34 cellular contexts compared by ENCODE assay signal in the genomic region with DNA sequence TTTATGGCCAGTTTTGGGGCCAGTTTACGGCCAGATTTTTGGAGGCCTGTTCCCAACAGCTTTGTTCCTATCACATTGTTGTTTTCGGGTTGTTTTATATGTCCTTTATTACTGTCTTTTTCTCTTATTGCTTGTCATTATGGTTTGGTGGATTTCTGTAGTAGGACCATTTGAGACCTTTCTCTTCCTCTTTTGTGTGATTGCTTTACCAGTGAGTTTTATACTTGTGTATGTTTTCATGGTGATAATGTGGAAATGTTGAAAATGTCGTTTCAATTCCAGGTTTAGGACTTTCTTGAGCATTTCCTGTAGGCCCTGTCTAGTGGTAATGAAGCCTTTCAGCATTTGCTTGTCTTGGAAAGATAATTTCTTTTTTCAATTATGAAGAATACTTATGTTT.
"Had no signal": no experiment of that assay in that cellular context is flagged by ENCODE, and none has a peak within 500 bp of the region (broad histone marks: within the 10 kb centered on the region; RNA-seq: fewer than 3 reads in every experiment).

No MANE protein-coding gene starts in this region.

- DNase-seq: activated CD4-positive, alpha-beta memory T cell treated with anti-CD3 and anti-CD28 coated beads, Interleukin-2, amount 10 ng/mL, durations not matched to agents 7 days and 5 days; activated CD4-positive, alpha-beta T cell treated with anti-CD3 and anti-CD28 coated beads for 1 hour; activated CD4-positive, alpha-beta T cell treated with anti-CD3 and anti-CD28 coated beads for 48 hours; activated CD4-positive, CD25-positive, alpha-beta regulatory T cell; activated CD8-positive, alpha-beta memory T cell treated with anti-CD3 and anti-CD28 coated beads for 24 hours; activated CD8-positive, alpha-beta memory T cell treated with anti-CD3 and anti-CD28 coated beads, Interleukin-2, amount 10 ng/mL, durations not matched to agents 7 days and 5 days; activated CD8-positive, alpha-beta memory T cell treated with anti-CD3 and anti-CD28 coated beads, Interleukin-2, amount 50 U/mL, for 48 hours; activated effector memory CD4-positive, alpha-beta T cell treated with anti-CD3 and anti-CD28 coated beads, Interleukin-2, amount 50 U/mL, for 16 hours; activated naive CD4-positive, alpha-beta T cell treated with anti-CD3 and anti-CD28 coated beads for 36 hours; activated naive CD8-positive, alpha-beta T cell treated with anti-CD3 and anti-CD28 coated beads, Interleukin-2, amount 50 U/mL, for 24 hours; activated T-cell treated with anti-CD3 and anti-CD28 coated beads, Interleukin-2, amount 50 U/mL, for 48 hours; anterior cingulate cortex; caudate nucleus; cerebellar nuclear complex; NCI-H1105; NCI-H1417 treated with DMSO at 0.1 percent for 48 hours; NCI-H187 treated with DMSO at 0.1 percent for 48 hours; NCI-H2081; NCI-H226; NCI-H446 treated with DMSO at 0.1 percent for 48 hours; NCI-H524; NCI-H69; PC-3; Peyer's patch; RPMI8226; SW 1271; T-helper 1 cell; T-helper 2 cell; T-helper 9 cell; WERI-Rb-1 had no signal

- ATAC-seq: activated CD8-positive, alpha-beta memory T cell treated with anti-CD3 and anti-CD28 coated beads, Interleukin-2, amount 10 ng/mL, durations not matched to agents 7 days and 5 days; activated naive CD8-positive, alpha-beta T cell treated with anti-CD3 and anti-CD28 coated beads, Interleukin-2, amount 50 U/mL, for 24 hours; K562; PC-3; Right ventricle myocardium inferior had no signal

- H3K27ac Mint-ChIP-seq: activated CD4-positive, alpha-beta memory T cell treated with anti-CD3 and anti-CD28 coated beads, Interleukin-2, amount 10 ng/mL, durations not matched to agents 7 days and 5 days; activated CD8-positive, alpha-beta memory T cell treated with anti-CD3 and anti-CD28 coated beads, Interleukin-2, amount 10 ng/mL, durations not matched to agents 7 days and 5 days; activated naive CD4-positive, alpha-beta T cell treated with anti-CD3 and anti-CD28 coated beads for 36 hours; activated naive CD8-positive, alpha-beta T cell; activated naive CD8-positive, alpha-beta T cell treated with anti-CD3 and anti-CD28 coated beads, Interleukin-2, amount 50 U/mL, for 24 hours; brain had no signal

- H3K4me1 Mint-ChIP-seq: activated CD4-positive, alpha-beta memory T cell treated with anti-CD3 and anti-CD28 coated beads, Interleukin-2, amount 10 ng/mL, durations not matched to agents 7 days and 5 days; activated CD8-positive, alpha-beta memory T cell treated with anti-CD3 and anti-CD28 coated beads, Interleukin-2, amount 10 ng/mL, durations not matched to agents 7 days and 5 days; activated naive CD8-positive, alpha-beta T cell treated with anti-CD3 and anti-CD28 coated beads, Interleukin-2, amount 50 U/mL, for 24 hours; brain had no signal

- H3K27me3 Mint-ChIP-seq: activated naive CD8-positive, alpha-beta T cell had no signal

- H3K4me3 Mint-ChIP-seq: activated CD4-positive, alpha-beta memory T cell treated with anti-CD3 and anti-CD28 coated beads, Interleukin-2, amount 10 ng/mL, durations not matched to agents 7 days and 5 days; activated CD8-positive, alpha-beta memory T cell treated with anti-CD3 and anti-CD28 coated beads, Interleukin-2, amount 10 ng/mL, durations not matched to agents 7 days and 5 days; activated naive CD4-positive, alpha-beta T cell treated with anti-CD3 and anti-CD28 coated beads for 36 hours; activated naive CD8-positive, alpha-beta T cell; activated naive CD8-positive, alpha-beta T cell treated with anti-CD3 and anti-CD28 coated beads, Interleukin-2, amount 50 U/mL, for 24 hours; brain had no signal
